11 cellular contexts compared by ENCODE assay signal in genomic region chr2:233938676-233939370, GRCh38. TPM values are rescaled to one million over a fixed set of nuclear protein-coding genes. Genes with fewer than 3 reads are reported as not detected.
A peak's percentile ranks its signal among the peaks of the same experiment; 100 is the strongest.
DNase-seq lines count a peak whose midpoint lies in the region; ATAC-seq, FAIRE-seq and TF ChIP-seq lines count a peak whose summit lies in the region.
"Had no signal": no experiment of that assay in that cellular context is flagged by ENCODE, and none has a peak within 500 bp of the region (broad histone marks: within the 10 kb centered on the region; RNA-seq: fewer than 3 reads in every experiment).

No MANE protein-coding gene starts in this region.

- TF ChIP-seq POLR2A in H1 (IDR thresholded peaks at IDR 0.05; ENCODE audit: control extremely low read depth in 1 of 2, low read depth in 2 of 2, low read length in 2 of 2) (no peak), H54 (IDR thresholded peaks at IDR 0.05; ENCODE audit: low read depth, low read length) (no peak), GM12891 (IDR thresholded peaks at IDR 0.05; ENCODE audit: low read depth, low read length) (no peak)

- no peak overlapping the region for H3K27ac Mint-ChIP-seq in naive thymus-derived CD4-positive, alpha-beta T cell

- H3K36me3 Mint-ChIP-seq in naive thymus-derived CD4-positive, alpha-beta T cell: peaks cover 0 to 2% (median 0%) of the 10 kb centered on the region in 5 donors

- no peak overlapping the region for H3K14ac ChIP-seq in H1 (ENCODE audit: insufficient read length)

- H3K79me2 ChIP-seq in H1 (ENCODE audit: control insufficient read depth in 1 of 2, insufficient read depth in 2 of 2, low read length in 2 of 2): no peaks in the 10 kb centered on the region

- H2BK15ac ChIP-seq in H1 (ENCODE audit: low read length): no peak overlapping the region

- no peak overlapping the region for H2BK120ac ChIP-seq in H1 (replicated peaks; ENCODE audit: low read depth, low read length)

- H3K9me3 ChIP-seq in AG04450 (ENCODE audit: control insufficient read depth, insufficient read depth, low read length): peaks cover 6% of the 10 kb centered on the region; the same call in 1 of the 2 replicates
- 0 out of 4 replicates have a peak, but pooled peaks cover 0 to under 1% of the 10 kb centered on the region in 2 experiments for H3K9me3 ChIP-seq in H1 (ENCODE audit: insufficient read depth in 2 of 2, low read depth in 1 of 2, low read length in 1 of 2)
- H3K9me3 ChIP-seq in naive thymus-derived CD4-positive, alpha-beta T cell (ENCODE audit: control insufficient read depth in 2 of 3, low read length in 3 of 3): no peaks in the 10 kb centered on the region

- FAIRE-seq in H1 (lab: Jason Lieb, UNC) (no peak), H54 (lab: Jason Lieb, UNC) (no peak), GM12891 (lab: Jason Lieb, UNC) (no peak)

- intact Hi-C loops in naive thymus-derived CD4-positive, alpha-beta T cell (cut with micrococcal nuclease): no loop called here

- H3K9me3 Mint-ChIP-seq in naive thymus-derived CD4-positive, alpha-beta T cell: peaks cover 0 to 5% (median 0%) of the 10 kb centered on the region in 11 donors

- H3K36me3 ChIP-seq in H7 (replicated peaks; ENCODE audit: control insufficient read depth, insufficient read depth, low read length) (no peaks in the 10 kb centered on the region), H1 (ENCODE audit: control insufficient read depth in 2 of 4, insufficient read depth in 4 of 4, low read length in 3 of 4) (no peaks in the 10 kb centered on the region)
- no peaks in the 10 kb centered on the region for H3K36me3 ChIP-seq in naive thymus-derived CD4-positive, alpha-beta T cell (ENCODE audit: control insufficient read depth in 2 of 3, insufficient read depth in 3 of 3, low read length in 3 of 3)

- H3K4me2 ChIP-seq in H1 (ENCODE audit: insufficient read depth in 1 of 2, low read depth in 2 of 2, low read length in 2 of 2): no peak overlapping the region

- TF ChIP-seq EP300 in H1 (IDR thresholded peaks at IDR 0.05; ENCODE audit: borderline replicate concordance in 1 of 2, low read depth in 2 of 2, low read length in 2 of 2): no peak

- CTCF ChIA-PET in AG04450 (lab: Charles Lee) (interaction anchor here (0.5 to 0.8 kb wide), 2 partner anchors 10 to 1081 kb away, joined by 3 to 4 read pairs; no protein-coding TSS in a partner anchor), H1 (lab: Charles Lee; ENCODE audit: partially characterized antibody) (no interaction called here)
- CTCF ChIA-PET in naive thymus-derived CD4-positive, alpha-beta T cell (lab: Charles Lee): no interaction called here

- H2AK5ac ChIP-seq in H1 (ENCODE audit: low read depth, low read length): no peak overlapping the region

- peak overlapping the region; percentile 41 to 77 (median 66) for H3K4me3 Mint-ChIP-seq in naive thymus-derived CD4-positive, alpha-beta T cell

- POLR2A ChIA-PET in AG04450 (lab: Yijun Ruan, JAX): no interaction called here
- POLR2A ChIA-PET in H1 (lab: Charles Lee; ENCODE audit: partially characterized antibody): no interaction called here
- POLR2A ChIA-PET in naive thymus-derived CD4-positive, alpha-beta T cell (lab: Charles Lee): no interaction called here

- H3K18ac ChIP-seq in H1 (ENCODE audit: extremely low read depth, low read length): no peak overlapping the region

- no peak for ATAC-seq in naive thymus-derived CD4-positive, alpha-beta T cell

- no peak overlapping the region for H3K56ac ChIP-seq in H1 (replicated peaks; ENCODE audit: insufficient read length, low read depth, low read length)

- no peak overlapping the region for H4K91ac ChIP-seq in H1 (replicated peaks; ENCODE audit: insufficient read length, low read length)

- H2BK20ac ChIP-seq in H1 (ENCODE audit: low read length): no peak overlapping the region

- no peak overlapping the region for H3K9ac ChIP-seq in H1 (replicated peaks in 1 of 4; ENCODE audit: extremely low read depth in 1 of 4, low read depth in 3 of 4, low read length in 3 of 4)

- no peaks in the 10 kb centered on the region for H3K79me1 ChIP-seq in H1 (ENCODE audit: low read depth, low read length)

- TF ChIP-seq RAD21 in H1 (IDR thresholded peaks at IDR 0.05 in 1 of 2, conservative IDR thresholded peaks at IDR 0.05 in 1 of 2; ENCODE audit: low read depth in 2 of 2, low read length in 2 of 2): no peak

- H4K5ac ChIP-seq in H1 (ENCODE audit: insufficient read length, low read depth, low read length): peak overlapping the region; percentile 3

- no peak overlapping the region for H2AFZ ChIP-seq in H1 (ENCODE audit: low read length)

- no peaks in the 10 kb centered on the region for H4K20me1 ChIP-seq in H1 (replicated peaks in 1 of 2; ENCODE audit: control insufficient read depth in 1 of 2, insufficient read depth in 2 of 2, low read length in 2 of 2)

- H3K4me3 ChIP-seq in AG04450 (ENCODE audit: low read depth, low read length) (peak overlapping the region; percentile 20), H7 (ENCODE audit: insufficient read depth, low read depth, low read length) (peak overlapping the region; percentile 17; the same call in 1 of the 2 replicates), H1 (ENCODE audit: extremely low read depth in 1 of 4, insufficient read depth in 2 of 4, low read depth in 3 of 4, low read length in 4 of 4) (no peak overlapping the region)
- H3K4me3 ChIP-seq in naive thymus-derived CD4-positive, alpha-beta T cell (ENCODE audit: low read length): peak overlapping the region; percentile 23

- H3K23me2 ChIP-seq in H1 (ENCODE audit: low read depth, low read length): no peaks in the 10 kb centered on the region

- 94% methylated on average over 36 of the region's 36 CpGs; no CpG with 5 or more reads in 1 of the 2 experiments for WGBS in H1 (ENCODE audit: extremely low coverage in 1 of 2, insufficient coverage in 1 of 2, insufficient read length in 1 of 2, insufficient replicate concordance in 2 of 2, low coverage in 1 of 2, low lambda C conversion rate in 2 of 2, missing lambda C conversion rate in 1 of 2), 2 experiments

- no peak overlapping the region for H3K4ac ChIP-seq in H1 (replicated peaks; ENCODE audit: insufficient read length, low read depth, low read length)

- peaks cover 40% of the 10 kb centered on the region for H3K27me3 ChIP-seq in AG04450 (ENCODE audit: control insufficient read depth, insufficient read depth, low read length)
- no peaks in the 10 kb centered on the region for H3K27me3 ChIP-seq in H7 (ENCODE audit: control insufficient read depth, insufficient read depth, low read length)
- no peaks in the 10 kb centered on the region for H3K27me3 ChIP-seq in H1 (replicated peaks in 1 of 4; ENCODE audit: control insufficient read depth in 3 of 4, extremely low read depth in 1 of 4, insufficient read depth in 3 of 4, low read length in 3 of 4)
- no peaks in the 10 kb centered on the region for H3K27me3 ChIP-seq in naive thymus-derived CD4-positive, alpha-beta T cell (ENCODE audit: control insufficient read depth in 2 of 2, insufficient read depth in 2 of 2, low read length in 2 of 2)

- no peak overlapping the region for H3K27ac ChIP-seq in AG04450 (ENCODE audit: low read depth, low read length)
- no peak overlapping the region for H3K27ac ChIP-seq in H1 (ENCODE audit: low read depth, low read length)
- no peak overlapping the region for H3K27ac ChIP-seq in naive thymus-derived CD4-positive, alpha-beta T cell (ENCODE audit: low read depth, low read length)

- H4K8ac ChIP-seq in H1 (ENCODE audit: extremely low read depth, insufficient read depth, low read length): no peak overlapping the region

- H3K27me3 Mint-ChIP-seq in naive thymus-derived CD4-positive, alpha-beta T cell: peaks cover 46 to 68% (median 62%) of the 10 kb centered on the region in 5 donors

- TF ChIP-seq CTCF in AG04450 (IDR thresholded peaks at IDR 0.05; ENCODE audit: low read depth, low read length) (no peak), H1 (IDR thresholded peaks at IDR 0.05; ENCODE audit: control extremely low read depth in 1 of 3, insufficient read depth in 1 of 3, low read depth in 1 of 3, low read length in 3 of 3) (no peak)

- H3K23ac ChIP-seq in H1 (ENCODE audit: insufficient read length): no peak overlapping the region

- no peak overlapping the region for H2BK12ac ChIP-seq in H1 (ENCODE audit: low read depth, low read length)

- H3K4me1 Mint-ChIP-seq in naive thymus-derived CD4-positive, alpha-beta T cell: peaks cover 0 to 13% (median 8%) of the 10 kb centered on the region in 7 donors

- H3K4me1 ChIP-seq in H1 (replicated peaks in 1 of 4; ENCODE audit: control insufficient read depth in 3 of 4, insufficient read depth in 4 of 4, low read length in 3 of 4): no peaks in the 10 kb centered on the region
- peaks cover 0 to 5% of the 10 kb centered on the region in 2 donors for H3K4me1 ChIP-seq in naive thymus-derived CD4-positive, alpha-beta T cell (ENCODE audit: control insufficient read depth in 2 of 2, insufficient read depth in 2 of 2, low read length in 2 of 2)

- no peak overlapping the region for H2BK5ac ChIP-seq in H1 (ENCODE audit: low read depth, low read length)

- DNase-seq in AG04450 (ENCODE audit: low read depth, low spot score) (no peak), H7 (no peak), H1 (ENCODE audit: low read depth in 1 of 2, low spot score in 2 of 2) (no peak), NCI-H1694 treated with DMSO at 0.1 percent for 48 hours (lab: John Stamatoyannopoulos, UW) (no peak), H54 (ENCODE audit: insufficient read length, low spot score) (no peak), NCI-H1930 (lab: John Stamatoyannopoulos, UW) (no peak), GM12891 (ENCODE audit: insufficient read length, low spot score) (no peak)
- DNase-seq in naive thymus-derived CD4-positive, alpha-beta T cell: no peak
- DNase-seq: activated gamma-delta T cell treated with Interleukin-2 at 50 U/mL for 16 hours; effector CD4-positive, alpha-beta T cell had no signal

TF ChIP-seq in GM12891, 5 proteins besides CTCF, POLR2A, EP300 and RAD21 (continues in another document):
- TF ChIP-seq POU2F2 (IDR thresholded peaks at IDR 0.05; ENCODE audit: low read depth, low read length) (no peak), SPI1 (IDR thresholded peaks at IDR 0.05; ENCODE audit: low read depth, low read length) (no peak)

RNA-seq across cellular contexts. Expression of gene TRPM8, which starts 21.6 kb away (rescaled TPM):
- polyA plus RNA-seq in AG04450 (2011; rRNA removed) (0.11 TPM in 1 of 2 replicates, not detected in the other), H1 (2011; rRNA removed) (0.18 and 0.44 TPM in 2 replicates)
- 0.26 TPM in 1 of 2 replicates, not detected in the other for polyA minus RNA-seq in AG04450 (2011; rRNA and poly(A)+ RNA removed)
- 0.31 TPM in 1 of 2 replicates, not detected in the other for total RNA-seq in H7 (2014; rRNA removed; shearing (Covaris generic))
- total RNA-seq in H1 (2021; fragmentation: NEBNext Ultra II Directional; extraction: Animal tissue kit (Norgen Biotek cat#: 25700)): 0.54 TPM in 1 of 2 replicates, not detected in the other
- polyA plus RNA-seq in H1 (2011; cell fraction: cytosol; rRNA removed): 0.22 TPM
- polyA plus RNA-seq in H1 (2011; cell fraction: nucleus; rRNA removed): not detected
- 0.07 to 1.00 TPM (median 0.38 TPM) in 3 of 4 replicates, not detected in the other for polyA plus RNA-seq in H1 (2012, experiment 1 of 2)
- not detected for polyA plus RNA-seq in H1 (2012, experiment 2 of 2)
- polyA plus RNA-seq in H1 (2013, experiment 1 of 2): 0.10 TPM
- 0.07 TPM for polyA plus RNA-seq in H1 (2013, experiment 2 of 2)
- polyA minus RNA-seq in H1 (2011; rRNA and poly(A)+ RNA removed): 0.80 and 0.98 TPM in 2 replicates
- polyA minus RNA-seq in H1 (2011; cell fraction: cytosol; rRNA and poly(A)+ RNA removed): not detected
- polyA minus RNA-seq in H1 (2011; cell fraction: nucleus; rRNA and poly(A)+ RNA removed): 0.80 TPM
- total RNA-seq in naive thymus-derived CD4-positive, alpha-beta T cell: not detected
- polyA plus RNA-seq in naive thymus-derived CD4-positive, alpha-beta T cell: not detected
- not detected for polyA plus RNA-seq in GM12891 (2012; ENCODE audit: low read depth, missing spikeins)
- polyA plus RNA-seq: neural cell had no signal

Comparison
In these comparisons a context has a peak if more than half of its experiments do, and no peak if none do; other contexts are left out.
1. H3K4me3 ChIP-seq: peak in AG04450 (single experiment), H7 (single experiment) and naive thymus-derived CD4-positive, alpha-beta T cell (single experiment); none in H1 (0 of 4).